31 cellular contexts compared by ENCODE assay signal in the genomic region with DNA sequence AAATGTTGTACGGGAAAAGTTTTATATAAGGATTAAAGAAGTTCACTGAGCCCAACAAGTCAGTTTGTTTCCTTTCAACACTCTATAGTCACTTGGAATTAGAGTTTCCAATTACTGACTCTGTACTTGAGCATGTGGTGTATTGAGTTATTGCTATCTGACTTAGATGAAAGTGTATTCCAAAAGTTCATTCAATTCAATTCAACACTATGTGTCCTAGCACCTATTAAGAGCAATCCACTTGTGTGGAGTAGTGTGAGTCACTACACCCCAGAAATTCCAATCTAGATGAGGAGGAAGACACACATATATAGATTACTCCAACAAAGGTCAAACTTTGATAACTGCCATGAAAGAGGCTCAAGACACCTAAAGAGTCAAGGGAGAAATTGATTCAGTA.
"Had no signal": no experiment of that assay in that cellular context is flagged by ENCODE, and none has a peak within 500 bp of the region (broad histone marks: within the 10 kb centered on the region; RNA-seq: fewer than 3 reads in every experiment).

No MANE protein-coding gene starts in this region.

- H3K4me1 Mint-ChIP-seq: stimulated activated memory B cell treated with anti-CD40 and anti-IgM and Interleukin-4, amounts not matched to agents 10 μg/mL and 1 μg/mL and 100 μg/mL, for 72 hours had no signal

- H3K27ac ChIP-seq: esophagus muscularis mucosa, foreskin keratinocyte, heart left ventricle, uterus had no signal

- H3K4me3 ChIP-seq: esophagus muscularis mucosa, heart left ventricle, lung, smooth muscle cell, uterus had no signal

- H3K27me3 ChIP-seq: esophagus muscularis mucosa, foreskin keratinocyte, heart left ventricle, uterus had no signal

- H3K4me2 ChIP-seq: smooth muscle cell had no signal

- H3K4me1 ChIP-seq: foreskin keratinocyte, uterus had no signal

- H3K27me3 Mint-ChIP-seq: activated CD4-positive, alpha-beta memory T cell treated with anti-CD3 and anti-CD28 coated beads, Interleukin-2, amount 10 ng/mL, durations not matched to agents 7 days and 5 days; activated CD4-positive, alpha-beta T cell treated with anti-CD3 and anti-CD28 coated beads, Interleukin-2, amount 10 ng/mL, durations not matched to agents 7 days and 5 days; activated naive CD4-positive, alpha-beta T cell treated with anti-CD3 and anti-CD28 coated beads, Interleukin-2, amount 10 ng/mL, durations not matched to agents 7 days and 5 days; dendritic cell treated with granulocyte-macrophage colony-stimulating factor and Interleukin-4, amounts not matched to agents 40 ng/mL and 50 ng/mL, for 4 days; stimulated activated memory B cell treated with anti-CD40 and anti-IgM and Interleukin-4, amounts not matched to agents 10 μg/mL and 1 μg/mL and 100 μg/mL, for 72 hours; stimulated activated naive CD8-positive, alpha-beta T cell treated with anti-CD3 and anti-CD28 coated beads, Interleukin-15, amount 100 ng/mL, for 72 hours; type B pancreatic cell had no signal

- ATAC-seq: foreskin keratinocyte; sciatic nerve; stimulated activated memory B cell treated with anti-CD40 and anti-IgM and Interleukin-4, amounts not matched to agents 10 μg/mL and 1 μg/mL and 100 μg/mL, for 72 hours; stimulated activated naive CD8-positive, alpha-beta T cell treated with anti-CD3 and anti-CD28 coated beads, Interleukin-15, amount 100 ng/mL, for 72 hours; T-helper 17 cell had no signal

- H3K36me3 ChIP-seq: esophagus muscularis mucosa, heart left ventricle, uterus had no signal

- H3K36me3 Mint-ChIP-seq: activated naive CD4-positive, alpha-beta T cell treated with anti-CD3 and anti-CD28 coated beads, Interleukin-2, amount 10 ng/mL, durations not matched to agents 7 days and 5 days; immature natural killer cell; stimulated activated memory B cell treated with anti-CD40 and anti-IgM and Interleukin-4, amounts not matched to agents 10 μg/mL and 1 μg/mL and 100 μg/mL, for 72 hours; type B pancreatic cell had no signal

- H3K9me3 Mint-ChIP-seq: activated naive CD4-positive, alpha-beta T cell treated with anti-CD3 and anti-CD28 coated beads, Interleukin-2, amount 10 ng/mL, durations not matched to agents 7 days and 5 days; activated T-cell treated with anti-CD3 and anti-CD28 coated beads, Interleukin-2, amount 50 U/mL, for 24 hours; immature natural killer cell had no signal

- H3K4me3 Mint-ChIP-seq: activated CD4-positive, alpha-beta memory T cell treated with anti-CD3 and anti-CD28 coated beads, Interleukin-2, amount 10 ng/mL, durations not matched to agents 7 days and 5 days; activated CD4-positive, alpha-beta T cell treated with anti-CD3 and anti-CD28 coated beads, Interleukin-2, amount 10 ng/mL, durations not matched to agents 7 days and 5 days; activated naive CD4-positive, alpha-beta T cell treated with anti-CD3 and anti-CD28 coated beads, Interleukin-2, amount 10 ng/mL, durations not matched to agents 7 days and 5 days; activated T-cell treated with anti-CD3 and anti-CD28 coated beads, Interleukin-2, amount 50 U/mL, for 24 hours; dendritic cell treated with granulocyte-macrophage colony-stimulating factor and Interleukin-4, amounts not matched to agents 40 ng/mL and 50 ng/mL, for 4 days; immature natural killer cell; nephron; stimulated activated memory B cell treated with anti-CD40 and anti-IgM and Interleukin-4, amounts not matched to agents 10 μg/mL and 1 μg/mL and 100 μg/mL, for 72 hours; stimulated activated naive CD8-positive, alpha-beta T cell treated with anti-CD3 and anti-CD28 coated beads, Interleukin-15, amount 100 ng/mL, for 72 hours; T-helper 17 cell; type B pancreatic cell had no signal

- H3K27ac Mint-ChIP-seq: activated CD4-positive, alpha-beta memory T cell treated with anti-CD3 and anti-CD28 coated beads, Interleukin-2, amount 10 ng/mL, durations not matched to agents 7 days and 5 days; activated CD4-positive, alpha-beta T cell treated with anti-CD3 and anti-CD28 coated beads, Interleukin-2, amount 10 ng/mL, durations not matched to agents 7 days and 5 days; activated naive CD4-positive, alpha-beta T cell treated with anti-CD3 and anti-CD28 coated beads, Interleukin-2, amount 10 ng/mL, durations not matched to agents 7 days and 5 days; activated T-cell treated with anti-CD3 and anti-CD28 coated beads, Interleukin-2, amount 50 U/mL, for 24 hours; dendritic cell treated with granulocyte-macrophage colony-stimulating factor and Interleukin-4, amounts not matched to agents 40 ng/mL and 50 ng/mL, for 4 days; nephron; stimulated activated memory B cell treated with anti-CD40 and anti-IgM and Interleukin-4, amounts not matched to agents 10 μg/mL and 1 μg/mL and 100 μg/mL, for 72 hours; stimulated activated naive CD8-positive, alpha-beta T cell treated with anti-CD3 and anti-CD28 coated beads, Interleukin-15, amount 100 ng/mL, for 72 hours; T-helper 17 cell; type B pancreatic cell had no signal

- DNase-seq: activated CD4-positive, alpha-beta memory T cell treated with anti-CD3 and anti-CD28 coated beads, Interleukin-2, amount 10 ng/mL, durations not matched to agents 7 days and 5 days; activated CD4-positive, alpha-beta T cell treated with anti-CD3 and anti-CD28 coated beads, Interleukin-2, amount 10 ng/mL, durations not matched to agents 7 days and 5 days; activated CD4-positive, CD25-positive, alpha-beta regulatory T cell treated with anti-CD3 and anti-CD28 coated beads, Interleukin-2, amount 50 U/mL, for 72 hours; activated CD8-positive, alpha-beta memory T cell treated with anti-CD3 and anti-CD28 coated beads, Interleukin-2, amount 50 U/mL, for 48 hours; activated gamma-delta T cell; activated naive CD4-positive, alpha-beta T cell treated with anti-CD3 and anti-CD28 coated beads, Interleukin-2, amount 10 ng/mL, durations not matched to agents 7 days and 5 days; activated T-cell treated with anti-CD3 and anti-CD28 coated beads, Interleukin-2, amount 50 U/mL, for 24 hours; amygdala; central memory CD4-positive, alpha-beta T cell; foreskin keratinocyte; heart left ventricle; hypothalamus; immature natural killer cell; kidney; posterior cingulate gyrus; stimulated activated CD4-positive, alpha-beta T cell treated with anti-CD3 and anti-CD28 coated beads, Interleukin-1b, Interleukin-23, amount 100 ng/mL, for 48 hours; stimulated activated CD4-positive, alpha-beta T cell treated with anti-CD3 and anti-CD28 coated beads, Interleukin-4, amount 100 ng/mL, for 4 hours; stimulated activated CD8-positive, alpha-beta memory T cell treated with anti-CD3 and anti-CD28 coated beads, Interleukin-4, amount 100 ng/mL, for 48 hours; stimulated activated naive CD8-positive, alpha-beta T cell treated with anti-CD3 and anti-CD28 coated beads, Interleukin-15, amount 100 ng/mL, for 72 hours; substantia nigra; T-helper 17 cell; T1000; uterus had no signal

- H3K9me3 ChIP-seq: esophagus muscularis mucosa, heart left ventricle, uterus had no signal
